Comparison of ENCODE assay signal across 11 cellular contexts in the genomic region with DNA sequence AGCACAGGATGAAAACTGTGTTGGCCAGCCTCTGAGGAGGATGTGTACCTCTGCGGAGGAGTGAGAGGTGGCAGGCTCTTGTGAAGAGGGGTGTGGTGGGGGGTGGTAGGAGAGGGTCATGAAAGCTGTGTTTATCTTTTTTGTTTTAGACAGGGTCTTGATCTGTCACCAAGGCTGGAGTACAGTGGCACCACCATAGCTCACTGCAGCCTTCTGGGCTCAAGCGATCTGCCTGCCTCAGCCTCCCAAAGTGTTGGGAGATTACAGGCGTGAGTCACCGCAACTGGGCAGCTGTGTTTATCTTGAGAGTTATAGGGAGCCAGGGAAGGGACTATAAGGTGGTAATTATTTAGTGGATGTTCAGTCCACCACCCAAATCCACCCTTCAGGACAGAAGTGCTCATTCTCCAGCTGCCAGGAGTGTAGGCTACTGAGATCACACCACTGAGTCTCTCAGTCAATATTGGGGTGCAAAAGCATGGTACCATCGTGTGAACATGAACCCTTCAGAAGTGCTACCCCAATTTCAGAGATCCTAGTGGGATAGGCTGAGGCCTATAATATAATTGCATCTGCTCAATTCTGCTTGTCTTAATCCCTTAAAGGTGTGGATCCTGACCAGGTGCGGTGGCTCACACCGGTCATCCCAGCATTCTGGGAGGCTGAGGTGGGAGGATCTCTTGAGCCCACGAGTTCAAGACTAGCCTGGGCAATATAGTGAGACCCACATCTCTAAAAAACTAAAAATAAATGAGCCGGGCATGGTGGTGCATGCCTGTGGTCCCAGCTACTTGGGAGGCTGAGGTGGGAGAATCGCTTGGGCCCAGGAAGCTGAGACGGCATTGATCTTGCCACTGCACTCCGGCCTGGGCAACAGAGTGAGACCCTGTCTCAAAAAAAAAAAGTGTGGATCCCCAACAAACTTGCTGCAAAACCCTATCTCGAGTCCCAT. TPM values are rescaled to one million over a fixed set of nuclear protein-coding genes. Genes with fewer than 3 reads are reported as not detected.
DNase-seq lines count a peak whose midpoint lies in the region; ATAC-seq and TF ChIP-seq lines count a peak whose summit lies in the region.
"Had no signal": no experiment of that assay in that cellular context is flagged by ENCODE, and none has a peak within 500 bp of the region (broad histone marks: within the 10 kb centered on the region; RNA-seq: fewer than 3 reads in every experiment).

No MANE protein-coding gene starts in this region.

- H3K14ac ChIP-seq in mesenchymal stem cell (ENCODE audit: low read length in 2 of 2) = no peak overlapping the region

- intact Hi-C loops in PC-3 (cut with micrococcal nuclease) = loop anchor here (10.0 kb wide), 1 partner anchor 54 kb away; the partner anchor contains the start of genes FHOD1 and SLC9A5
- intact Hi-C loops in dorsolateral prefrontal cortex (cut with DNase I) = no loop called here
- intact Hi-C loops in A673 (cut with micrococcal nuclease; ENCODE audit: unreplicated experiment) = no loop called here

- no peaks in the 10 kb centered on the region for H3K9me3 ChIP-seq in BLaER1 treated with 17β-estradiol and CSF1 and Interleukin-3, amounts not matched to agents 10 nM and 100 nM (replicated peaks in 1 of 11)
- H3K9me3 ChIP-seq in WERI-Rb-1 (ENCODE audit: severe bottlenecking) (no peaks in the 10 kb centered on the region), mesenchymal stem cell (ENCODE audit: control insufficient read depth, low read length) (no peaks in the 10 kb centered on the region), PC-3 (ENCODE audit: low read length) (no peaks in the 10 kb centered on the region), A673 (ENCODE audit: low read depth, low read length, poor library complexity, severe bottlenecking) (no peaks in the 10 kb centered on the region)

- H3K4me3 ChIP-seq in BLaER1 treated with 17β-estradiol and CSF1 and Interleukin-3, amounts not matched to agents 10 nM and 100 nM = no peak overlapping the region
- H3K4me3 ChIP-seq in WERI-Rb-1 (ENCODE audit: low read depth, low read length) = no peak overlapping the region
- H3K4me3 ChIP-seq in mesenchymal stem cell (ENCODE audit: insufficient read depth in 1 of 2, low read depth in 1 of 2, low read length in 2 of 2) = no peak overlapping the region
- H3K4me3 ChIP-seq in PC-3 (ENCODE audit: low read length) = no peak overlapping the region
- no peak overlapping the region for H3K4me3 ChIP-seq in dorsolateral prefrontal cortex
- H3K4me3 ChIP-seq in A673 (ENCODE audit: low read depth, low read length, poor library complexity, severe bottlenecking) = no peak overlapping the region

- H3K9ac ChIP-seq in BLaER1 treated with 17β-estradiol and CSF1 and Interleukin-3, amounts not matched to agents 10 nM and 100 nM = no peak overlapping the region
- H3K9ac ChIP-seq in mesenchymal stem cell (ENCODE audit: low read length) (no peak overlapping the region), PC-3 (ENCODE audit: low read length) (no peak overlapping the region)

- no TSS peak for BruUV-seq in PC-3 (replicated peaks; lab: Mats Ljungman, UMichigan)
- BruUV-seq in A673 (replicated peaks; lab: Mats Ljungman, UMichigan) = no TSS peak

- no peak overlapping the region for H2BK120ac ChIP-seq in mesenchymal stem cell (ENCODE audit: low read depth, low read length)

- H3K27me3 ChIP-seq in BLaER1 treated with 17β-estradiol and CSF1 and Interleukin-3, amounts not matched to agents 10 nM and 100 nM = peaks cover 0 to 9% (median 3%) of the 10 kb centered on the region in 11 experiments; a peak in 11 of 22 replicates
- no peaks in the 10 kb centered on the region for H3K27me3 ChIP-seq in WERI-Rb-1 (ENCODE audit: insufficient read depth, low read depth, severe bottlenecking)
- no peaks in the 10 kb centered on the region for H3K27me3 ChIP-seq in mesenchymal stem cell (ENCODE audit: control insufficient read depth in 1 of 2, insufficient read depth in 1 of 2, low read length in 2 of 2)
- H3K27me3 ChIP-seq in PC-3 (ENCODE audit: low read length) = no peaks in the 10 kb centered on the region
- H3K27me3 ChIP-seq in dorsolateral prefrontal cortex = no peaks in the 10 kb centered on the region
- no peaks in the 10 kb centered on the region for H3K27me3 ChIP-seq in A673 (replicated peaks; ENCODE audit: insufficient read depth, low read depth, low read length, poor library complexity)

- peaks cover 39 to 58% (median 50%) of the 10 kb centered on the region in 10 experiments for H3K4me1 ChIP-seq in BLaER1 treated with 17β-estradiol and CSF1 and Interleukin-3, amounts not matched to agents 10 nM and 100 nM
- H3K4me1 ChIP-seq in mesenchymal stem cell (ENCODE audit: control insufficient read depth, insufficient read depth, low read depth, low read length) (peaks cover 36% of the 10 kb centered on the region), PC-3 (ENCODE audit: insufficient read depth, low read length) (peaks cover 23% of the 10 kb centered on the region), A673 (ENCODE audit: insufficient read depth, low read length, poor library complexity, severe bottlenecking) (peaks cover 18% of the 10 kb centered on the region)

- peak overlapping the region; percentile 20 for H4K91ac ChIP-seq in mesenchymal stem cell (ENCODE audit: low read length)

- peak overlapping the region in 9 of 11 experiments; percentile 49 to 100 (median 81); a peak in 13 of 22 replicates for H3K4me2 ChIP-seq in BLaER1 treated with 17β-estradiol and CSF1 and Interleukin-3, amounts not matched to agents 10 nM and 100 nM
- H3K4me2 ChIP-seq in mesenchymal stem cell (ENCODE audit: low read length, poor library complexity, severe bottlenecking) = no peak overlapping the region
- H3K4me2 ChIP-seq in PC-3 (ENCODE audit: low read length) = no peak overlapping the region

- no peak overlapping the region for H2BK5ac ChIP-seq in mesenchymal stem cell (ENCODE audit: low read depth, low read length, poor library complexity, severe bottlenecking)

- H3K9me2 ChIP-seq in PC-3 (replicated peaks; ENCODE audit: low read length) = no peaks in the 10 kb centered on the region

- peaks cover 18 to 31% (median 28%) of the 10 kb centered on the region in 11 experiments for H3K36me3 ChIP-seq in BLaER1 treated with 17β-estradiol and CSF1 and Interleukin-3, amounts not matched to agents 10 nM and 100 nM
- H3K36me3 ChIP-seq in WERI-Rb-1 (peaks cover 33% of the 10 kb centered on the region), mesenchymal stem cell (ENCODE audit: control insufficient read depth in 1 of 2, insufficient read depth in 2 of 2, low read depth in 1 of 2, low read length in 2 of 2) (peaks cover 26% of the 10 kb centered on the region in 2 experiments), PC-3 (ENCODE audit: low read depth, low read length) (peaks cover 10% of the 10 kb centered on the region; the same call in 1 of the 2 replicates), A673 (ENCODE audit: insufficient read depth, low read length, poor library complexity, severe bottlenecking) (peaks cover 25% of the 10 kb centered on the region)

- peaks cover 11 to 42% (median 34%) of the 10 kb centered on the region in 11 experiments; a peak in 21 of 22 replicates for H4K20me1 ChIP-seq in BLaER1 treated with 17β-estradiol and CSF1 and Interleukin-3, amounts not matched to agents 10 nM and 100 nM
- no peaks in the 10 kb centered on the region; the same call in 1 of the 2 replicates for H4K20me1 ChIP-seq in PC-3 (ENCODE audit: low read length)

- POLR2A ChIA-PET in PC-3 (lab: Charles Lee; ENCODE audit: unreplicated experiment) (no interaction called here), A673 (lab: Charles Lee; ENCODE audit: low non-redundant PET) (no interaction called here)

- H2BK12ac ChIP-seq in mesenchymal stem cell (ENCODE audit: low read length in 2 of 2) = no peak overlapping the region

- peak; percentile 52 for DNase-seq in EH (ENCODE audit: low read depth)
- DNase-seq in WERI-Rb-1 = no peak
- DNase-seq in mesenchymal stem cell = peak; percentile 71
- DNase-seq in PC-3 = no peak
- DNase-seq in dorsolateral prefrontal cortex = no peak
- no peak for DNase-seq in A673 (ENCODE audit: low spot score)
- DNase-seq: DMS153, NCI-H1694 treated with DMSO at 0.1 percent for 48 hours, retina had no signal

- H2AFZ ChIP-seq in mesenchymal stem cell (ENCODE audit: low read depth, low read length) (no peak overlapping the region), PC-3 (ENCODE audit: low read length) (no peak overlapping the region)

- TF ChIP-seq CTCF in WERI-Rb-1 (IDR thresholded peaks at IDR 0.05; ENCODE audit: low read depth, low read length) (no peak), PC-3 (conservative IDR thresholded peaks at IDR 0.05; ENCODE audit: low read depth, low read length) (no peak), dorsolateral prefrontal cortex (IDR thresholded peaks at IDR 0.05 in 54 of 56, conservative IDR thresholded peaks at IDR 0.05 in 2 of 56; ENCODE audit: low read depth in 1 of 56, partially characterized antibody in 56 of 56) (no peak), A673 (conservative IDR thresholded peaks at IDR 0.05; ENCODE audit: low read depth, low read length) (no peak)

- CTCF ChIA-PET in PC-3 (lab: Charles Lee) = no interaction called here
- CTCF ChIA-PET in A673 (lab: Charles Lee) = no interaction called here

- ATAC-seq in PC-3 = no peak
- no peak for ATAC-seq in GM21447 (IDR thresholded peaks at IDR 0.05; ENCODE audit: unreplicated experiment)

- H3K79me2 ChIP-seq in PC-3 (ENCODE audit: low read length) = peaks cover 30% of the 10 kb centered on the region

- H3K27ac ChIP-seq in BLaER1 treated with 17β-estradiol and CSF1 and Interleukin-3, amounts not matched to agents 10 nM and 100 nM = no peak overlapping the region
- H3K27ac ChIP-seq in WERI-Rb-1 = peak overlapping the region; percentile 47; the same call in 1 of the 2 replicates
- H3K27ac ChIP-seq in mesenchymal stem cell (ENCODE audit: low read length, poor library complexity, severe bottlenecking) = no peak overlapping the region
- H3K27ac ChIP-seq in PC-3 (ENCODE audit: low read length) = no peak overlapping the region
- no peak overlapping the region for H3K27ac ChIP-seq in dorsolateral prefrontal cortex
- H3K27ac ChIP-seq in A673 (ENCODE audit: low read depth, low read length, poor library complexity, severe bottlenecking) = no peak overlapping the region

- no peak overlapping the region for H3K18ac ChIP-seq in mesenchymal stem cell (ENCODE audit: low read depth in 1 of 2, low read length in 2 of 2)

- H3K4ac ChIP-seq in mesenchymal stem cell (ENCODE audit: low read depth in 1 of 2, low read length in 2 of 2) = no peak overlapping the region

- H4K8ac ChIP-seq in mesenchymal stem cell (ENCODE audit: low read length) = no peak overlapping the region

- H3K23ac ChIP-seq in mesenchymal stem cell (ENCODE audit: low read length in 2 of 2) = no peak overlapping the region

- H2AK5ac ChIP-seq in mesenchymal stem cell (ENCODE audit: low read length, severe bottlenecking) = no peak overlapping the region

- no peaks in the 10 kb centered on the region for H3F3A ChIP-seq in PC-3 (ENCODE audit: low read length, unreplicated experiment)

- WGBS in mesenchymal stem cell = 79% methylated on average over 8 of the region's 13 CpGs

- H2BK15ac ChIP-seq in mesenchymal stem cell (ENCODE audit: low read depth, poor library complexity, severe bottlenecking) = no peak overlapping the region

- H3K79me1 ChIP-seq in mesenchymal stem cell (replicated peaks; ENCODE audit: low read length, poor library complexity, severe bottlenecking) = peaks cover 16% of the 10 kb centered on the region

RNA-seq across cellular contexts. Expression of gene EXOC3L1, which starts 0.8 kb away (rescaled TPM):
- 0.01 TPM for polyA plus RNA-seq in mesenchymal stem cell (2013, experiment 1 of 2)
- polyA plus RNA-seq in mesenchymal stem cell (2013, experiment 2 of 2) = not detected
- not detected in 2 replicates for total RNA-seq in PC-3 (2014; rRNA removed)
- total RNA-seq in dorsolateral prefrontal cortex = 1 to 10 TPM in 29 of 120 experiments, under 1 TPM in 66, not detected in 25; 0.20 to 2.3 (median 0.73) TPM
- 0.32 and 0.42 TPM in 2 replicates for total RNA-seq in A673 (2021)

RNA-seq across cellular contexts. Expression of gene E2F4, which starts 1.2 kb away (rescaled TPM):
- 40.9 TPM for polyA plus RNA-seq in mesenchymal stem cell (2013, experiment 1 of 2)
- polyA plus RNA-seq in mesenchymal stem cell (2013, experiment 2 of 2) = 39.0 TPM
- total RNA-seq in PC-3 (2014; rRNA removed) (86.2 and 107 TPM in 2 replicates), dorsolateral prefrontal cortex (10 to 100 TPM; 30.4 to 60.3 (median 41.7) TPM), A673 (2021) (77.4 and 96.0 TPM in 2 replicates)

RNA-seq across cellular contexts. Expression of gene MATCAP1, which starts 7.0 kb away (rescaled TPM):
- 11.4 TPM for polyA plus RNA-seq in mesenchymal stem cell (2013, experiment 1 of 2)
- polyA plus RNA-seq in mesenchymal stem cell (2013, experiment 2 of 2) = 11.2 TPM
- total RNA-seq in PC-3 (2014; rRNA removed) (22.6 and 29.6 TPM in 2 replicates), dorsolateral prefrontal cortex (100 to 1,000 TPM in 5 of 120 experiments, 10 to 100 TPM in 115; 51.2 to 112 (median 73.4) TPM), A673 (2021) (33.9 and 36.8 TPM in 2 replicates)

RNA-seq across cellular contexts. Expression of gene ELMO3, which starts 8.2 kb away (rescaled TPM):
- polyA plus RNA-seq in mesenchymal stem cell (2013, experiment 1 of 2) = 0.64 TPM
- 0.49 TPM for polyA plus RNA-seq in mesenchymal stem cell (2013, experiment 2 of 2)
- 1.6 and 2.2 TPM in 2 replicates for total RNA-seq in PC-3 (2014; rRNA removed)
- 1 to 10 TPM in 96 of 120 experiments, under 1 TPM in 24; 0.41 to 2.9 (median 1.3) TPM for total RNA-seq in dorsolateral prefrontal cortex
- 3.3 and 4.7 TPM in 2 replicates for total RNA-seq in A673 (2021)

RNA-seq across cellular contexts. Expression of gene NOL3, which starts 20.4 kb away (rescaled TPM):
- 13.9 TPM for polyA plus RNA-seq in mesenchymal stem cell (2013, experiment 1 of 2)
- 12.8 TPM for polyA plus RNA-seq in mesenchymal stem cell (2013, experiment 2 of 2)
- total RNA-seq in PC-3 (2014; rRNA removed) = 64.5 and 91.6 TPM in 2 replicates
- total RNA-seq in dorsolateral prefrontal cortex = 10 to 100 TPM; 23.0 to 67.7 (median 36.8) TPM
- 15.3 and 16.4 TPM in 2 replicates for total RNA-seq in A673 (2021)

Comparison
In these comparisons a context has a peak if more than half of its experiments do, and no peak if none do; other contexts are left out.
1. H3K4me2 ChIP-seq: peak in BLaER1 treated with 17β-estradiol and CSF1 and Interleukin-3, amounts not matched to agents 10 nM and 100 nM (9 of 11); none in mesenchymal stem cell (single experiment) and PC-3 (single experiment).
2. DNase-seq: peak in EH (single experiment) and mesenchymal stem cell (single experiment); none in WERI-Rb-1 (single experiment), PC-3 (single experiment), dorsolateral prefrontal cortex (0 of 10) and A673 (single experiment).